ENCODE assay signal across 8 cellular contexts in the genomic region with DNA sequence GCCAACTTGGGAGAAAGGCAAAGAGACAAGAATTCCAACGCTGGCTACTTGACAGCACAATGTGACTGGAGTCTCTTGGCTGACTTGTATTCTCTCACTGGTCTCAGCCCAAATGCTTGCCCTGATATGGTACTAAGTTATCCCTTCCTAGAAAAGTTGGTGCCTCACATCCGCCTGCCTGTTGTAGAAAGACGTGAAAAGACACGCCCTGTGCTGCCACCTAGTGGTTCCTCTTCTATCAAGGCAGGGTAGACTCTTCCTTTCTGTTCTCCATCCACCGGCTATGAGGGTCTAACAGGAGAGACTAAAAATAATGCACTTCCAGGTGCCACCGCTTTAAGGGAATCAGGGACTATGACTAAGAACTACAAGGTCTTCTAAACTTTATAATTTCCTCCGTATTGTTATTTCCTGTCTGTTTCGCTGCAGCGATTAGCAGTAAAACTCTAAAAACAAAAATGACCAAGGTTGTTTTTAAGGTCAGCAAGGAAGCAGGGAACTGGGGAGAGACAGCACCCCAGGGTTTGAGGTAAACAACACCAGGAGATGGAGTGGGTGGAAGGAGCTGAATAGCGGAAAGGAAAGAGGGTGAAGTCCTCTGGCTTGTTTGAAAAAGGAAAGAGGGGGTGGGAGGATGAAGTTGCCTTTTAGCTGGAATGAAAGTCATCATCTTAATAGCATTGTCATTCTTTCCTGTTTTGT.
A peak's percentile ranks its signal among the peaks of the same experiment; 100 is the strongest.
DNase-seq lines count a peak whose midpoint lies in the region; ATAC-seq, FAIRE-seq and TF ChIP-seq lines count a peak whose summit lies in the region.

No MANE protein-coding gene starts in this region.

- H3K27me3 ChIP-seq in CD4-positive, CD25-positive, alpha-beta regulatory T cell (ENCODE audit: control insufficient read depth, insufficient read depth, low read length) = no peaks in the 10 kb centered on the region
- H3K27me3 ChIP-seq in pancreas (no peaks in the 10 kb centered on the region), thoracic aorta (replicated peaks; ENCODE audit: insufficient read depth) (no peaks in the 10 kb centered on the region)

- peaks cover 2% of the 10 kb centered on the region for H3K27me3 Mint-ChIP-seq in CD4-positive, CD25-positive, alpha-beta regulatory T cell
- H3K27me3 Mint-ChIP-seq in activated naive CD4-positive, alpha-beta T cell treated with anti-CD3 and anti-CD28 coated beads, Interleukin-2, amount 10 ng/mL, durations not matched to agents 7 days and 5 days = no peaks in the 10 kb centered on the region

- no peaks in the 10 kb centered on the region for H3K36me3 Mint-ChIP-seq in CD4-positive, CD25-positive, alpha-beta regulatory T cell
- no peaks in the 10 kb centered on the region for H3K36me3 Mint-ChIP-seq in activated naive CD4-positive, alpha-beta T cell treated with anti-CD3 and anti-CD28 coated beads, Interleukin-2, amount 10 ng/mL, durations not matched to agents 7 days and 5 days

- peak; percentile 66 to 83 (median 74) for TF ChIP-seq CTCF in pancreas (IDR thresholded peaks at IDR 0.05)
- TF ChIP-seq CTCF in thoracic aorta (IDR thresholded peaks at IDR 0.05) = peak; percentile 82

- H3K36me3 ChIP-seq in CD4-positive, CD25-positive, alpha-beta regulatory T cell (ENCODE audit: control insufficient read depth, insufficient read depth, low read length) = no peaks in the 10 kb centered on the region
- H3K36me3 ChIP-seq in SK-N-MC (ENCODE audit: insufficient read depth, low read length) = no peaks in the 10 kb centered on the region
- H3K36me3 ChIP-seq in pancreas = no peaks in the 10 kb centered on the region
- H3K36me3 ChIP-seq in thoracic aorta = no peaks in the 10 kb centered on the region

- intact Hi-C loops in pancreas (cut with DNase I) = loop anchor here (5.0 to 10.0 kb wide), 3 partner anchors 114 to 119 kb away; no protein-coding TSS in a partner anchor

- DNase-seq in CD4-positive, CD25-positive, alpha-beta regulatory T cell = peak; percentile 74 to 95 (median 82)
- DNase-seq in NCI-H1092 treated with DMSO at 0.1 percent for 48 hours (lab: John Stamatoyannopoulos, UW) (peak; percentile 85), SK-N-MC (ENCODE audit: low read depth, low spot score) (peak; percentile 70), globus pallidus (ENCODE audit: low spot score) (peak; percentile 92), pancreas (peak; percentile 79 to 89 (median 82)), thoracic aorta (ENCODE audit: low spot score) (peak; percentile 96)
- DNase-seq in activated naive CD4-positive, alpha-beta T cell treated with anti-CD3 and anti-CD28 coated beads, Interleukin-2, amount 10 ng/mL, durations not matched to agents 7 days and 5 days = peak; percentile 93

- peak overlapping the region; percentile 64 for H3K4me3 ChIP-seq in CD4-positive, CD25-positive, alpha-beta regulatory T cell (ENCODE audit: low read depth, low read length)
- H3K4me3 ChIP-seq in SK-N-MC (no peak overlapping the region), pancreas (no peak overlapping the region), thoracic aorta (peak overlapping the region; percentile 52)

- peaks cover 8 to 20% (median 14%) of the 10 kb centered on the region in 4 donors for H3K4me1 Mint-ChIP-seq in CD4-positive, CD25-positive, alpha-beta regulatory T cell
- peaks cover 51% of the 10 kb centered on the region for H3K4me1 Mint-ChIP-seq in activated naive CD4-positive, alpha-beta T cell treated with anti-CD3 and anti-CD28 coated beads, Interleukin-2, amount 10 ng/mL, durations not matched to agents 7 days and 5 days

- H3K4me3 Mint-ChIP-seq in CD4-positive, CD25-positive, alpha-beta regulatory T cell = peak overlapping the region in 3 of 4 donors; percentile 4 to 44 (median 36)
- H3K4me3 Mint-ChIP-seq in activated naive CD4-positive, alpha-beta T cell treated with anti-CD3 and anti-CD28 coated beads, Interleukin-2, amount 10 ng/mL, durations not matched to agents 7 days and 5 days = peak overlapping the region; percentile 24

- ATAC-seq in CD4-positive, CD25-positive, alpha-beta regulatory T cell (ENCODE audit: low read depth in 2 of 2) = peak; percentile 99
- ATAC-seq in GM21619 (IDR thresholded peaks at IDR 0.05; ENCODE audit: unreplicated experiment) (peak; percentile 79), pancreas (peak; percentile 97 to 99 (median 98)), thoracic aorta (ENCODE audit: insufficient number of reproducible peaks, low FRiP score, low read depth) (peak; percentile 99)

- peaks cover 4% of the 10 kb centered on the region for H3K4me1 ChIP-seq in CD4-positive, CD25-positive, alpha-beta regulatory T cell (ENCODE audit: control insufficient read depth, insufficient read depth, low read length, poor library complexity, severe bottlenecking)
- H3K4me1 ChIP-seq in pancreas = no peaks in the 10 kb centered on the region
- H3K4me1 ChIP-seq in thoracic aorta (ENCODE audit: control insufficient read depth in 1 of 2, low read depth in 2 of 2) = peaks cover 20 to 43% of the 10 kb centered on the region in 2 donors

- CTCF ChIA-PET in activated naive CD4-positive, alpha-beta T cell treated with anti-CD3 and anti-CD28 coated beads, Interleukin-2, amount 10 ng/mL, durations not matched to agents 7 days and 5 days (lab: Charles Lee) = interaction anchor here (0.7 to 9.5 kb wide), 19 partner anchors 8 to 221 kb away, joined by 3 to 131 read pairs (median 4); a partner anchor contains a TSS

- 17% methylated on average over 10 of the region's 10 CpGs for WGBS in pancreas, 2 donors

- H3K27ac ChIP-seq in CD4-positive, CD25-positive, alpha-beta regulatory T cell (ENCODE audit: insufficient read depth, low read length, poor library complexity, severe bottlenecking) = no peak overlapping the region
- no peak overlapping the region for H3K27ac ChIP-seq in SK-N-MC
- peak overlapping the region in 1 of 4 donors; percentile 53 for H3K27ac ChIP-seq in pancreas
- H3K27ac ChIP-seq in thoracic aorta = peak overlapping the region; percentile 91

- peak; percentile 67 for FAIRE-seq in pancreas (lab: Jason Lieb, UNC)

- peaks cover 0 to 1% (median 0%) of the 10 kb centered on the region in 7 donors for H3K9me3 Mint-ChIP-seq in CD4-positive, CD25-positive, alpha-beta regulatory T cell
- H3K9me3 Mint-ChIP-seq in activated naive CD4-positive, alpha-beta T cell treated with anti-CD3 and anti-CD28 coated beads, Interleukin-2, amount 10 ng/mL, durations not matched to agents 7 days and 5 days = no peaks in the 10 kb centered on the region

- H3K9me3 ChIP-seq in CD4-positive, CD25-positive, alpha-beta regulatory T cell (ENCODE audit: control insufficient read depth in 2 of 2, low read length in 2 of 2) = no peaks in the 10 kb centered on the region
- H3K9me3 ChIP-seq in SK-N-MC (ENCODE audit: low read depth, low read length) (no peaks in the 10 kb centered on the region), pancreas (no peaks in the 10 kb centered on the region), thoracic aorta (no peaks in the 10 kb centered on the region)

- no peak overlapping the region for H3K9ac ChIP-seq in SK-N-MC (ENCODE audit: insufficient read length)

- peak overlapping the region; percentile 31 to 86 (median 82) for H3K27ac Mint-ChIP-seq in CD4-positive, CD25-positive, alpha-beta regulatory T cell
- H3K27ac Mint-ChIP-seq in activated naive CD4-positive, alpha-beta T cell treated with anti-CD3 and anti-CD28 coated beads, Interleukin-2, amount 10 ng/mL, durations not matched to agents 7 days and 5 days = peak overlapping the region; percentile 33

Comparison
In these comparisons a context has a peak if more than half of its experiments do, and no peak if none do; other contexts are left out.
1. H3K27ac ChIP-seq: peak in thoracic aorta (2 of 2); none in CD4-positive, CD25-positive, alpha-beta regulatory T cell (single experiment) and SK-N-MC (single experiment).
2. H3K4me3 ChIP-seq: peak in CD4-positive, CD25-positive, alpha-beta regulatory T cell (single experiment) and thoracic aorta (single experiment); none in SK-N-MC (single experiment) and pancreas (0 of 4).
3. Peak in every context shown above with its lines, with median percentiles within 50 percentile points of each other: ATAC-seq and DNase-seq.